In the genomic region with DNA sequence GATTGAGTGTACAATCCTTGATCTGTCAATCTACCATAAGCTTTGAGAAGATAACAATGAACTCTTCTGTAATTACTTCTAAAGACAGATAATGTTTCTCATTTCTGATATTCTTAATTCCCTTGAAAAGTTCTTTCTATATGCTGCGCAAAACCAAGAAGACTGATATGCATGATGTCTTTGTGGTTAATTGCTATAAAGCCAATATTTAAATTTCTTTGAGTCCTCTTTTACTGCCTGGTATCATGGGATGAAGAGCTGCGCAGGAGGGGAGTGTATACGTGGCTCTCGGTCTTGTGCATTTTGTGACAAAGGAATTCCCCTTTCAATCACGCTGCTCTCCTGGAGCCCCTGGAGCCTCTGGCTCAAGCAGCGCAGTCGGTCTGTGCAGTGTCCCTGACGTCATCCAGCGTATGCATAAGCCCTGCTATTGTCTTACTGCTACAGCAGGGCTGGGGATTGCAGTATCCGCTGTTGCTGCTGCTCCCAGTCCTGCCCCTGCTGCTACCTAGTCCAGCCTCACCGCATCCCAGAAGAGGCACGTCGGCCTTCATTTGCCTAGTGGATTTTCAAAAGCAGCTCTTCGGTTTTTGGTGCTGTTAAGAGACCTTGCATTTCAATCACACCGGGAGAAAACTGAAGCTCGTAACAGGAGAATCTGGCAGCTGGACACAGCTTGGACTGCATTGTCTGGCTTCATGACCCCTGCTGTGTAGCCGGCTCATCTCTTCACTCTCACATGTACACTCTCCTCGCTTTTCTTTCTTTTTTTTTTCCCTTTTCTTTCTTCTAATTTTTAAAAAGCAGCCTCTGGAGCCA, we compare ENCODE assay signal across 8 cellular contexts.
DNase-seq lines count a peak whose midpoint lies in the region; ATAC-seq, FAIRE-seq and TF ChIP-seq lines count a peak whose summit lies in the region.

No MANE protein-coding gene starts in this region.

- peaks cover 22% of the 10 kb centered on the region for H3K4me1 Mint-ChIP-seq in neural progenitor cell

- 0 out of 2 replicates have a peak overlapping the region, but pooled peaks have one; percentile 13 for H4K91ac ChIP-seq in IMR-90 (ENCODE audit: insufficient read depth, low read depth, low read length)

- H3K27me3 ChIP-seq in IMR-90 (ENCODE audit: control insufficient read depth, insufficient read depth, low read length) (no peaks in the 10 kb centered on the region), neural progenitor cell (no peaks in the 10 kb centered on the region)

- peak; percentile 50; the same call in 1 of the 2 replicates for TF ChIP-seq POLR2A in IMR-90 (IDR thresholded peaks at IDR 0.05; ENCODE audit: low read depth, low read length)

- peak overlapping the region; percentile 29 for H3K27ac ChIP-seq in IMR-90 (ENCODE audit: insufficient read depth, low read length)
- peak overlapping the region; percentile 92 for H3K27ac ChIP-seq in neural progenitor cell

- H3K4ac ChIP-seq in IMR-90 (ENCODE audit: low read depth, low read length) = peak overlapping the region; percentile 47; the same call in 1 of the 2 replicates

- ATAC-seq in IMR-90 (ENCODE audit: low read depth) = peak; percentile 97
- no peak for ATAC-seq in GM18511 (IDR thresholded peaks at IDR 0.05; ENCODE audit: unreplicated experiment)
- no peak for ATAC-seq in GM21825 (IDR thresholded peaks at IDR 0.05; ENCODE audit: unreplicated experiment)

- intact Hi-C loops in IMR-90 (cut with micrococcal nuclease) = loop anchor here (5.0 kb wide), 1 partner anchor 42 kb away; no protein-coding TSS in a partner anchor

- peak overlapping the region; percentile 30 for H2BK5ac ChIP-seq in IMR-90 (ENCODE audit: low read depth, low read length, poor library complexity, severe bottlenecking)

- peak overlapping the region; percentile 48 for H2BK120ac ChIP-seq in IMR-90 (ENCODE audit: low read depth, low read length)

- H3K56ac ChIP-seq in IMR-90 (ENCODE audit: extremely low read depth, insufficient read depth, low read length) = peak overlapping the region; percentile 40; the same call in 1 of the 2 replicates

- no peak overlapping the region; the same call in 2 of the 3 replicates for H2BK15ac ChIP-seq in IMR-90 (ENCODE audit: low read depth, low read length)

- peak overlapping the region; percentile 59 for H3K14ac ChIP-seq in IMR-90 (replicated peaks; ENCODE audit: low read depth, low read length)

- H2BK20ac ChIP-seq in IMR-90 (ENCODE audit: low read depth, low read length) = 0 out of 2 replicates have a peak overlapping the region, but pooled peaks have one; percentile 4

- 5% methylated on average over 7 of the region's 18 CpGs; no CpG with 5 or more reads in 1 of the 2 experiments for WGBS in IMR-90 (ENCODE audit: extremely low coverage in 2 of 2, insufficient read length in 1 of 2), 2 experiments

- no peak; the same call in 1 of the 2 replicates for TF ChIP-seq RAD21 in IMR-90 (IDR thresholded peaks at IDR 0.05; ENCODE audit: low read length)

- CTCF ChIA-PET in IMR-90 (lab: Yijun Ruan, JAX) = interaction anchor here (0.6 to 1.6 kb wide), 3 partner anchors 14 to 48 kb away, joined by 4 to 8 read pairs (median 4); no protein-coding TSS in a partner anchor

- DNase-seq in IMR-90 (peak; percentile 97), SK-MEL-5 (ENCODE audit: low read depth, low spot score) (peak; percentile 100), fibroblast of villous mesenchyme (ENCODE audit: low read depth) (peak; percentile 90), neural progenitor cell (ENCODE audit: low spot score) (peak; percentile 96), ureter (ENCODE audit: low spot score) (no peak), D721Med (ENCODE audit: insufficient read length, low spot score) (no peak)

- POLR2A ChIA-PET in IMR-90 (lab: Charles Lee; ENCODE audit: unreplicated experiment) = no interaction called here

- H3K36me3 ChIP-seq in IMR-90 (ENCODE audit: control insufficient read depth, insufficient read depth, low read length) = no peaks in the 10 kb centered on the region
- H3K36me3 ChIP-seq in neural progenitor cell = no peaks in the 10 kb centered on the region

- H3K4me3 Mint-ChIP-seq in neural progenitor cell = no peak overlapping the region

- no peak overlapping the region for H2AK9ac ChIP-seq in IMR-90 (replicated peaks; ENCODE audit: low read depth, low read length, poor library complexity)

- peak overlapping the region; percentile 35 for H3K4me3 ChIP-seq in IMR-90 (ENCODE audit: insufficient read depth, low read depth, low read length)
- peak overlapping the region; percentile 45 for H3K4me3 ChIP-seq in fibroblast of villous mesenchyme (ENCODE audit: low read depth, low read length)
- H3K4me3 ChIP-seq in neural progenitor cell = peak overlapping the region; percentile 48

- H3K36me3 Mint-ChIP-seq in neural progenitor cell = no peaks in the 10 kb centered on the region

- peaks cover 7 to 28% of the 10 kb centered on the region in 2 experiments for H3K79me1 ChIP-seq in IMR-90 (ENCODE audit: low read depth in 1 of 2, low read length in 2 of 2)

- H2AK5ac ChIP-seq in IMR-90 (ENCODE audit: low read depth, low read length) = no peak overlapping the region

- peak overlapping the region; percentile 70 for H3K9ac ChIP-seq in IMR-90 (ENCODE audit: low read depth, low read length)
- H3K9ac ChIP-seq in neural progenitor cell = no peak overlapping the region

- no peaks in the 10 kb centered on the region for H3K27me3 Mint-ChIP-seq in neural progenitor cell (ENCODE audit: insufficient read depth, low read depth)

- H3K4me2 ChIP-seq in IMR-90 (ENCODE audit: low read depth, low read length) (peak overlapping the region; percentile 83), neural progenitor cell (peak overlapping the region; percentile 83)

- H3K9me1 ChIP-seq in IMR-90 (ENCODE audit: insufficient read depth, low read length) = no peaks in the 10 kb centered on the region

- FAIRE-seq in D721Med (lab: Jason Lieb, UNC) = no peak

- no peak overlapping the region for H3K27ac Mint-ChIP-seq in neural progenitor cell

- H3K9me3 Mint-ChIP-seq in neural progenitor cell = no peaks in the 10 kb centered on the region

- H4K20me1 ChIP-seq in IMR-90 (ENCODE audit: insufficient read depth, low read length) = no peaks in the 10 kb centered on the region
- H4K20me1 ChIP-seq in neural progenitor cell (ENCODE audit: low read depth) = no peaks in the 10 kb centered on the region

- H4K8ac ChIP-seq in IMR-90 (ENCODE audit: low read depth in 2 of 2, low read length in 2 of 2) = peak overlapping the region in 1 of 2 experiments; percentile 80; a peak in 3 of 4 replicates

- peak overlapping the region; percentile 28 for H3K18ac ChIP-seq in IMR-90 (ENCODE audit: low read depth, low read length)

- peaks cover 21% of the 10 kb centered on the region for H3F3A ChIP-seq in neural progenitor cell (ENCODE audit: low read depth)

- in situ Hi-C loops in IMR-90 (cut with MboI; ENCODE audit: low sequenced_read_pairs) = no loop called here
- in situ Hi-C loops in SK-MEL-5 (cut with HindIII; ENCODE audit: low pct_unique_long_range_greater_than_20kb, low sequenced_read_pairs) = loop anchor here (5.0 kb wide), 1 partner anchor 107 kb away; no protein-coding TSS in a partner anchor

- no peak for TF ChIP-seq CTCF in IMR-90 (conservative IDR thresholded peaks at IDR 0.05; ENCODE audit: low read depth, low read length)
- TF ChIP-seq CTCF in fibroblast of villous mesenchyme (IDR thresholded peaks at IDR 0.05; ENCODE audit: insufficient read depth, low read depth, low read length) = no peak
- TF ChIP-seq CTCF in neural progenitor cell (IDR thresholded peaks at IDR 0.05) = no peak
- no peak for TF ChIP-seq CTCF in D721Med (IDR thresholded peaks at IDR 0.05; ENCODE audit: insufficient read depth, missing control alignments)

- peaks cover 3% of the 10 kb centered on the region for H3K4me1 ChIP-seq in IMR-90 (ENCODE audit: control insufficient read depth, insufficient read depth, low read length)
- H3K4me1 ChIP-seq in neural progenitor cell = peaks cover 23% of the 10 kb centered on the region

- H4K5ac ChIP-seq in IMR-90 (ENCODE audit: low read depth, low read length) = peak overlapping the region; percentile 0; the same call in 1 of the 2 replicates

- no TSS peak for BruUV-seq in IMR-90 (replicated peaks; lab: Mats Ljungman, UMichigan)

- no peaks in the 10 kb centered on the region for H3K79me2 ChIP-seq in neural progenitor cell (ENCODE audit: low read depth)

- dilution Hi-C loops in IMR-90 (cut with HindIII; ENCODE audit: low sequenced_read_pairs, unreplicated experiment) = no loop called here

- H3K23ac ChIP-seq in IMR-90 (ENCODE audit: low read depth, low read length) = peak overlapping the region; percentile 91

- H3K9me3 ChIP-seq in IMR-90 (ENCODE audit: control insufficient read depth, insufficient read depth, low read length) = no peaks in the 10 kb centered on the region
- no peaks in the 10 kb centered on the region for H3K9me3 ChIP-seq in neural progenitor cell (ENCODE audit: low read depth)

- H2AFZ ChIP-seq in IMR-90 (replicated peaks; ENCODE audit: low read length, poor library complexity) = peak overlapping the region; percentile 82
- H2AFZ ChIP-seq in neural progenitor cell (replicated peaks) = peak overlapping the region; percentile 86

TF ChIP-seq in IMR-90, 13 proteins besides CTCF, POLR2A, EP300 and RAD21:
- no peak for TF ChIP-seq FOS (IDR thresholded peaks at IDR 0.05; ENCODE audit: low read depth, low read length)
- peak; percentile 56; the same call in 1 of the 2 replicates for TF ChIP-seq CEBPB (IDR thresholded peaks at IDR 0.05; ENCODE audit: low read depth, low read length)
- TF ChIP-seq NFE2L2 (IDR thresholded peaks at IDR 0.05; ENCODE audit: low read depth, low read length) = no peak
- TF ChIP-seq BHLHE40 (IDR thresholded peaks at IDR 0.05; ENCODE audit: low read depth, low read length) = peak; percentile 18; the same call in 1 of the 2 replicates
- no peak for TF ChIP-seq RFX5 (IDR thresholded peaks at IDR 0.05; ENCODE audit: low read depth, low read length)

Comparison
In these comparisons a context has a peak if more than half of its experiments do, and no peak if none do; other contexts are left out.
1. DNase-seq: peak in IMR-90 (single experiment), SK-MEL-5 (single experiment), fibroblast of villous mesenchyme (single experiment) and neural progenitor cell (single experiment); none in ureter (single experiment) and D721Med (single experiment).
2. Peak in every context shown above with its lines, with median percentiles within 50 percentile points of each other: H3K4me3 ChIP-seq.